ENCODE assay signal across 8 cellular contexts in genomic region chr14:105398726-105399440, GRCh38. TPM values are rescaled to one million over a fixed set of nuclear protein-coding genes. Genes with fewer than 3 reads are reported as not detected.
DNase-seq lines count a peak whose midpoint lies in the region; ATAC-seq and TF ChIP-seq lines count a peak whose summit lies in the region.

No MANE protein-coding gene starts in this region.

- peaks cover 18% of the 10 kb centered on the region for H3K4me1 ChIP-seq in psoas muscle

- H3K27ac ChIP-seq in psoas muscle, result peak overlapping the region; percentile 98

- H3K9me3 ChIP-seq in psoas muscle, result no peaks in the 10 kb centered on the region

- peak overlapping the region; percentile 98 for H3K4me3 ChIP-seq in psoas muscle

- H3K27me3 ChIP-seq in psoas muscle (ENCODE audit: insufficient read depth in 3 of 3, low read length in 2 of 3), result no peaks in the 10 kb centered on the region

- ATAC-seq in GM21825 (IDR thresholded peaks at IDR 0.05; ENCODE audit: unreplicated experiment) (peak; percentile 19), psoas muscle (peak; percentile 47 to 61 (median 48))

- DNase-seq in NCI-H2081 (lab: John Stamatoyannopoulos, UW) (peak; percentile 69 to 78), NCI-H2081 treated with DMSO at 0.1 percent for 48 hours (lab: John Stamatoyannopoulos, UW) (no peak), M059J (ENCODE audit: low read depth) (peak; percentile 12), activated T-helper 1 cell treated with Interleukin-2 at 50 U/mL for 16 hours (ENCODE audit: low read depth) (peak; percentile 17), glomerular visceral epithelial cell (ENCODE audit: extremely low spot score) (peak; percentile 20), psoas muscle (no peak), GOT3 (lab: John Stamatoyannopoulos, UW) (no peak)

- no peak for TF ChIP-seq CTCF in psoas muscle (IDR thresholded peaks at IDR 0.05)

- intact Hi-C loops in psoas muscle (cut with DNase I), result no loop called here

- WGBS in psoas muscle, 3 donors, result 19 to 22% (median 20%) methylated on average over 28 to 40 of the region's 40 CpGs

- peaks cover 0 to 23% of the 10 kb centered on the region in 2 donors for H3K36me3 ChIP-seq in psoas muscle (ENCODE audit: insufficient read depth in 1 of 2, low read depth in 1 of 2)

RNA-seq across cellular contexts. Expression of gene TEX22, which starts 0.5 kb away (rescaled TPM):
- total RNA-seq in M059J (2014; rRNA removed; shearing (Covaris generic)), result 0.07 TPM in 1 of 2 replicates, not detected in the other
- under 1 TPM in 3 of 4 donors, not detected in 1; 0.34 to 0.75 (median 0.39) TPM for total RNA-seq in psoas muscle
- polyA plus RNA-seq in psoas muscle, result under 1 TPM in 2 of 3 donors, not detected in 1; 0.10 to 0.13 TPM

RNA-seq across cellular contexts. Expression of gene MTA1, which starts 20.7 kb away (rescaled TPM):
- total RNA-seq in M059J (2014; rRNA removed; shearing (Covaris generic)), result 8.9 and 20.3 TPM in 2 replicates
- 10 to 100 TPM; 41.1 to 48.6 (median 45.1) TPM for total RNA-seq in psoas muscle
- 10 to 100 TPM; 22.6 to 32.8 (median 25.5) TPM for polyA plus RNA-seq in psoas muscle

Comparison
In these comparisons a context has a peak if more than half of its experiments do, and no peak if none do; other contexts are left out.
1. DNase-seq: peak in NCI-H2081 (2 of 2), M059J (single experiment), activated T-helper 1 cell treated with Interleukin-2 at 50 U/mL for 16 hours (single experiment) and glomerular visceral epithelial cell (single experiment); none in NCI-H2081 treated with DMSO at 0.1 percent for 48 hours (single experiment), psoas muscle (0 of 2) and GOT3 (single experiment).